19 cellular contexts compared by ENCODE assay signal in genomic region chr11:34636127-34636526, GRCh38. TPM values are rescaled to one million over a fixed set of nuclear protein-coding genes. Genes with fewer than 3 reads are reported as not detected.
"Had no signal": no experiment of that assay in that cellular context is flagged by ENCODE, and none has a peak within 500 bp of the region (broad histone marks: within the 10 kb centered on the region; RNA-seq: fewer than 3 reads in every experiment).

No MANE protein-coding gene starts in this region.

- H3K36me3 Mint-ChIP-seq: activated CD8-positive, alpha-beta memory T cell treated with anti-CD3 and anti-CD28 coated beads, Interleukin-2, amount 10 ng/mL, durations not matched to agents 7 days and 5 days; immature natural killer cell had no signal

- DNase-seq: activated CD4-positive, alpha-beta T cell treated with anti-CD3 and anti-CD28 coated beads, Interleukin-2, amount 50 U/mL, for 48 hours; activated CD8-positive, alpha-beta memory T cell treated with anti-CD3 and anti-CD28 coated beads, Interleukin-2, amount 10 ng/mL, durations not matched to agents 7 days and 5 days; activated naive CD4-positive, alpha-beta T cell treated with anti-CD3 and anti-CD28 coated beads, Interleukin-2, amount 50 U/mL, for 16 hours; activated T-cell treated with anti-CD3 and anti-CD28 coated beads, Interleukin-2, amount 50 U/mL, for 1 hour; cortex of kidney; effector memory CD4-positive, alpha-beta T cell; gastrocnemius medialis; heart left ventricle; immature natural killer cell; stimulated activated CD4-positive, alpha-beta T cell treated with anti-CD3 and anti-CD28 coated beads, Interleukin-12 subunit alpha, Interleukin-12 subunit beta, amount 100 ng/mL, for 4 hours; stimulated activated CD4-positive, alpha-beta T cell treated with anti-CD3 and anti-CD28 coated beads, Interleukin-2, amount 100 ng/mL, for 24 hours; T-helper 1 cell; uterus had no signal

- H3K36me3 ChIP-seq: gastrocnemius medialis, heart left ventricle, thoracic aorta, uterus had no signal

- H3K9me3 Mint-ChIP-seq: activated T-helper 2 cell treated with anti-CD3 and anti-CD28 coated beads, Interferon-gamma antibody, Interleukin-2, Interleukin-4, amounts not matched to agents 10 μg/mL and 5 μg/mL and 100 μg/mL, durations not matched to agents 14 hours and 24 hours and 36 hours; central memory CD8-positive, alpha-beta T cell; immature natural killer cell; neural crest cell had no signal

- H3K4me1 ChIP-seq: uterus had no signal

- H3K4me3 Mint-ChIP-seq: activated CD8-positive, alpha-beta memory T cell treated with anti-CD3 and anti-CD28 coated beads, Interleukin-2, amount 10 ng/mL, durations not matched to agents 7 days and 5 days; central memory CD8-positive, alpha-beta T cell; immature natural killer cell; neural crest cell had no signal

- H3K27ac Mint-ChIP-seq: activated CD8-positive, alpha-beta memory T cell treated with anti-CD3 and anti-CD28 coated beads, Interleukin-2, amount 10 ng/mL, durations not matched to agents 7 days and 5 days; activated T-helper 2 cell treated with anti-CD3 and anti-CD28 coated beads, Interferon-gamma antibody, Interleukin-2, Interleukin-4, amounts not matched to agents 10 μg/mL and 5 μg/mL and 100 μg/mL, durations not matched to agents 14 hours and 24 hours and 36 hours; immature natural killer cell had no signal

- H3K4me3 ChIP-seq: gastrocnemius medialis, heart left ventricle, thoracic aorta, uterus had no signal

- H3K27ac ChIP-seq: gastrocnemius medialis, heart left ventricle, thoracic aorta, uterus had no signal

- H3K27me3 ChIP-seq: gastrocnemius medialis, heart left ventricle, uterus had no signal

- ATAC-seq: activated CD8-positive, alpha-beta memory T cell treated with anti-CD3 and anti-CD28 coated beads, Interleukin-2, amount 10 ng/mL, durations not matched to agents 7 days and 5 days; gastrocnemius medialis; heart left ventricle had no signal

- H3K9me3 ChIP-seq: gastrocnemius medialis, heart left ventricle, thoracic aorta, uterus had no signal

RNA-seq across cellular contexts. Expression of gene EHF, which starts 15.2 kb away (rescaled TPM):
- total RNA-seq: activated T-helper 2 cell treated with anti-CD3 and anti-CD28 coated beads, Interferon-gamma antibody, Interleukin-2, Interleukin-4, amounts not matched to agents 10 μg/mL and 5 μg/mL and 100 μg/mL, durations not matched to agents 14 hours and 24 hours and 36 hours; myocyte; neural crest cell; osteoblast had no signal
